Comparison of ENCODE assay signal across 1 cellular context in genomic region chr18:23578067-23578705, GRCh38.
TF ChIP-seq lines count a peak whose summit lies in the region.

No MANE protein-coding gene starts in this region.

TF ChIP-seq in WTC11, 78 proteins besides CTCF, POLR2A, EP300 and RAD21:
- no peak for TF ChIP-seq TP53 (CRISPR knock-in tag; IDR thresholded peaks at IDR 0.05)
- no peak for TF ChIP-seq ZBTB21 (CRISPR knock-in tag; IDR thresholded peaks at IDR 0.05; ENCODE audit: borderline replicate concordance)
- TF ChIP-seq ATF2 (CRISPR knock-in tag; IDR thresholded peaks at IDR 0.05; ENCODE audit: borderline replicate concordance, low read depth) = no peak
- TF ChIP-seq, protein P1, sequence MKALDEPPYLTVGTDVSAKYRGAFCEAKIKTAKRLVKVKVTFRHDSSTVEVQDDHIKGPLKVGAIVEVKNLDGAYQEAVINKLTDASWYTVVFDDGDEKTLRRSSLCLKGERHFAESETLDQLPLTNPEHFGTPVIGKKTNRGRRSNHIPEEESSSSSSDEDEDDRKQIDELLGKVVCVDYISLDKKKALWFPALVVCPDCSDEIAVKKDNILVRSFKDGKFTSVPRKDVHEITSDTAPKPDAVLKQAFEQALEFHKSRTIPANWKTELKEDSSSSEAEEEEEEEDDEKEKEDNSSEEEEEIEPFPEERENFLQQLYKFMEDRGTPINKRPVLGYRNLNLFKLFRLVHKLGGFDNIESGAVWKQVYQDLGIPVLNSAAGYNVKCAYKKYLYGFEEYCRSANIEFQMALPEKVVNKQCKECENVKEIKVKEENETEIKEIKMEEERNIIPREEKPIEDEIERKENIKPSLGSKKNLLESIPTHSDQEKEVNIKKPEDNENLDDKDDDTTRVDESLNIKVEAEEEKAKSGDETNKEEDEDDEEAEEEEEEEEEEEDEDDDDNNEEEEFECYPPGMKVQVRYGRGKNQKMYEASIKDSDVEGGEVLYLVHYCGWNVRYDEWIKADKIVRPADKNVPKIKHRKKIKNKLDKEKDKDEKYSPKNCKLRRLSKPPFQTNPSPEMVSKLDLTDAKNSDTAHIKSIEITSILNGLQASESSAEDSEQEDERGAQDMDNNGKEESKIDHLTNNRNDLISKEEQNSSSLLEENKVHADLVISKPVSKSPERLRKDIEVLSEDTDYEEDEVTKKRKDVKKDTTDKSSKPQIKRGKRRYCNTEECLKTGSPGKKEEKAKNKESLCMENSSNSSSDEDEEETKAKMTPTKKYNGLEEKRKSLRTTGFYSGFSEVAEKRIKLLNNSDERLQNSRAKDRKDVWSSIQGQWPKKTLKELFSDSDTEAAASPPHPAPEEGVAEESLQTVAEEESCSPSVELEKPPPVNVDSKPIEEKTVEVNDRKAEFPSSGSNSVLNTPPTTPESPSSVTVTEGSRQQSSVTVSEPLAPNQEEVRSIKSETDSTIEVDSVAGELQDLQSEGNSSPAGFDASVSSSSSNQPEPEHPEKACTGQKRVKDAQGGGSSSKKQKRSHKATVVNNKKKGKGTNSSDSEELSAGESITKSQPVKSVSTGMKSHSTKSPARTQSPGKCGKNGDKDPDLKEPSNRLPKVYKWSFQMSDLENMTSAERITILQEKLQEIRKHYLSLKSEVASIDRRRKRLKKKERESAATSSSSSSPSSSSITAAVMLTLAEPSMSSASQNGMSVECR (CRISPR knock-in tag; IDR thresholded peaks at IDR 0.05; ENCODE audit: borderline replicate concordance) = no peak
- TF ChIP-seq, protein P2, sequence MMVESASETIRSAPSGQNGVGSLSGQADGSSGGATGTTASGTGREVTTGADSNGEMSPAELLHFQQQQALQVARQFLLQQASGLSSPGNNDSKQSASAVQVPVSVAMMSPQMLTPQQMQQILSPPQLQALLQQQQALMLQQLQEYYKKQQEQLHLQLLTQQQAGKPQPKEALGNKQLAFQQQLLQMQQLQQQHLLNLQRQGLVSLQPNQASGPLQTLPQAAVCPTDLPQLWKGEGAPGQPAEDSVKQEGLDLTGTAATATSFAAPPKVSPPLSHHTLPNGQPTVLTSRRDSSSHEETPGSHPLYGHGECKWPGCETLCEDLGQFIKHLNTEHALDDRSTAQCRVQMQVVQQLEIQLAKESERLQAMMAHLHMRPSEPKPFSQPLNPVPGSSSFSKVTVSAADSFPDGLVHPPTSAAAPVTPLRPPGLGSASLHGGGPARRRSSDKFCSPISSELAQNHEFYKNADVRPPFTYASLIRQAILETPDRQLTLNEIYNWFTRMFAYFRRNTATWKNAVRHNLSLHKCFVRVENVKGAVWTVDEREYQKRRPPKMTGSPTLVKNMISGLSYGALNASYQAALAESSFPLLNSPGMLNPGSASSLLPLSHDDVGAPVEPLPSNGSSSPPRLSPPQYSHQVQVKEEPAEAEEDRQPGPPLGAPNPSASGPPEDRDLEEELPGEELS (CRISPR knock-in tag; IDR thresholded peaks at IDR 0.05) = no peak
- no peak for TF ChIP-seq NR1H2 (CRISPR knock-in tag; IDR thresholded peaks at IDR 0.05)
- TF ChIP-seq SP1 (CRISPR knock-in tag; conservative IDR thresholded peaks at IDR 0.05) = no peak
- no peak for TF ChIP-seq ESRRA (CRISPR knock-in tag; IDR thresholded peaks at IDR 0.05; ENCODE audit: borderline replicate concordance)
TF ChIP-seq in WTC11: peak in this region for 0.
